Comparison of ENCODE assay signal across 8 cellular contexts in genomic region chr18:35386600-35387366, GRCh38. TPM values are rescaled to one million over a fixed set of nuclear protein-coding genes. Genes with fewer than 3 reads are reported as not detected.
A peak's percentile ranks its signal among the peaks of the same experiment; 100 is the strongest.
DNase-seq lines count a peak whose midpoint lies in the region; ATAC-seq, FAIRE-seq and TF ChIP-seq lines count a peak whose summit lies in the region.

No MANE protein-coding gene starts in this region.

- intact Hi-C loops in K562 (cut with micrococcal nuclease): loop anchor here (2.0 to 10.0 kb wide), 3 partner anchors 156 to 568 kb away; no protein-coding TSS in a partner anchor
- intact Hi-C loops in spleen (cut with DNase I; ENCODE audit: low total_unique reads): loop anchor here (5.0 kb wide), 1 partner anchor 566 kb away; no protein-coding TSS in a partner anchor

- H2AFZ ChIP-seq in K562 (ENCODE audit: low read depth, low read length): no peak overlapping the region

- no peaks in the 10 kb centered on the region for H3K27me3 ChIP-seq in K562 (ENCODE audit: control insufficient read depth in 2 of 2, insufficient read depth in 2 of 2, low read length in 2 of 2)
- H3K27me3 ChIP-seq in spleen (replicated peaks in 1 of 7): peaks cover 0 to 18% (median 0%) of the 10 kb centered on the region in 7 donors

- H3K9me3 ChIP-seq in K562 (replicated peaks; ENCODE audit: control insufficient read depth, insufficient read depth, low read depth, low read length) (no peaks in the 10 kb centered on the region), spleen (peaks cover 0 to 5% (median 0%) of the 10 kb centered on the region in 8 donors)

- peak; percentile 87 for TF ChIP-seq CTCF in GM12874 (IDR thresholded peaks at IDR 0.05; ENCODE audit: insufficient read depth, low read depth, low read length)
- peak; percentile 82 to 98 (median 93) for TF ChIP-seq CTCF in K562 (IDR thresholded peaks at IDR 0.05 in 2 of 3, conservative IDR thresholded peaks at IDR 0.05 in 1 of 3; ENCODE audit: insufficient read depth in 2 of 3, low read depth in 1 of 3, low read length in 3 of 3)
- peak; percentile 60 to 86 (median 79) for TF ChIP-seq CTCF in spleen (IDR thresholded peaks at IDR 0.05 in 8 of 11, conservative IDR thresholded peaks at IDR 0.05 in 3 of 11)

- POLR2A ChIA-PET in K562 (lab: Yijun Ruan, JAX): interaction anchor here (0.9 to 1.0 kb wide), 3 partner anchors 11 to 139 kb away, joined by 3 to 5 read pairs (median 3); no protein-coding TSS in a partner anchor

- WGBS in K562 (ENCODE audit: insufficient coverage, low coverage, missing lambda C conversion rate): 11% methylated on average over 10 of the region's 10 CpGs
- 25 to 33% (median 31%) methylated on average over 10 of the region's 10 CpGs for WGBS in spleen, 5 donors

- DNase-seq in NCI-H2081 treated with DMSO at 0.1 percent for 48 hours (lab: John Stamatoyannopoulos, UW): peak; percentile 20
- DNase-seq in T-helper 9 cell: peak; percentile 39
- DNase-seq in K562 (ENCODE audit: extremely low read depth in 1 of 4, low spot score in 3 of 4): peak; percentile 77 to 86 (median 78)
- peak; percentile 85 for DNase-seq in iPS-NIHi11 (ENCODE audit: low spot score)
- no peak for DNase-seq in spleen

- H3K9ac ChIP-seq in K562 (ENCODE audit: insufficient read depth in 1 of 2, low read depth in 2 of 2, low read length in 2 of 2): no peak overlapping the region

- CTCF ChIA-PET in K562 (lab: Yijun Ruan, JAX; ENCODE audit: low intra/inter-chr PET ratio): interaction anchor here (0.8 to 1.9 kb wide), 4 partner anchors 21 to 564 kb away, joined by 3 to 10 read pairs (median 6); no protein-coding TSS in a partner anchor

- no peaks in the 10 kb centered on the region for H3K4me1 ChIP-seq in K562 (replicated peaks in 1 of 2; ENCODE audit: control insufficient read depth in 2 of 2, insufficient read depth in 2 of 2, low read length in 2 of 2)
- peaks cover 0 to 8% (median 5%) of the 10 kb centered on the region in 6 donors for H3K4me1 ChIP-seq in spleen

- no peaks in the 10 kb centered on the region for H3K79me2 ChIP-seq in K562 (ENCODE audit: control insufficient read depth, insufficient read depth, low read length)

- no peak for TF ChIP-seq EP300 in K562 (IDR thresholded peaks at IDR 0.05; ENCODE audit: low read length)

- peak; percentile 83 for FAIRE-seq in K562 (lab: Jason Lieb, UNC)

- H4K20me1 ChIP-seq in K562 (replicated peaks; ENCODE audit: control insufficient read depth, insufficient read depth, low read length): no peaks in the 10 kb centered on the region

- H3K9me1 ChIP-seq in K562 (ENCODE audit: control insufficient read depth, insufficient read depth, low read length): no peaks in the 10 kb centered on the region

- H3K27ac ChIP-seq in K562 (ENCODE audit: extremely low read depth, low read depth, low read length) (no peak overlapping the region), spleen (no peak overlapping the region)

- peak; percentile 85 for ATAC-seq in HG02870 (IDR thresholded peaks at IDR 0.05; ENCODE audit: unreplicated experiment)
- ATAC-seq in K562: peak; percentile 94
- ATAC-seq in HG02623 (IDR thresholded peaks at IDR 0.05; ENCODE audit: unreplicated experiment): no peak

- no peak overlapping the region for H3K4me3 ChIP-seq in K562
- no peak overlapping the region for H3K4me3 ChIP-seq in spleen

- TF ChIP-seq RAD21 in K562 (CRISPR knock-in tag; conservative IDR thresholded peaks at IDR 0.05 in 1 of 2, IDR thresholded peaks at IDR 0.05 in 1 of 2): peak; percentile 83 to 89

- H3K4me2 ChIP-seq in K562 (ENCODE audit: insufficient read depth, low read length): no peak overlapping the region

- BruUV-seq in K562 (replicated peaks; lab: Mats Ljungman, UMichigan): no TSS peak

- TF ChIP-seq POLR2A in K562 (conservative IDR thresholded peaks at IDR 0.05) (no peak), spleen (IDR thresholded peaks at IDR 0.05) (no peak)

- no peaks in the 10 kb centered on the region for H3K36me3 ChIP-seq in K562 (ENCODE audit: control insufficient read depth, insufficient read depth, low read length)
- no peaks in the 10 kb centered on the region for H3K36me3 ChIP-seq in spleen

- in situ Hi-C loops in K562 (cut with MboI): loop anchor here (10.0 kb wide), 1 partner anchor 568 kb away; no protein-coding TSS in a partner anchor

TF ChIP-seq in K562, 482 proteins besides CTCF, POLR2A, EP300 and RAD21 (continues in another document):
- no peak for TF ChIP-seq KLF1 (tag; IDR thresholded peaks at IDR 0.05)
- no peak for TF ChIP-seq IRF2 (CRISPR knock-in tag; IDR thresholded peaks at IDR 0.05)
- no peak for TF ChIP-seq HINFP (tag; conservative IDR thresholded peaks at IDR 0.05; ENCODE audit: low read depth)
- TF ChIP-seq NFIX (CRISPR knock-in tag; IDR thresholded peaks at IDR 0.05; ENCODE audit: low read depth): no peak
- no peak for TF ChIP-seq POLR2AphosphoS2 (IDR thresholded peaks at IDR 0.05; ENCODE audit: low read length)
- TF ChIP-seq FOXP4 (CRISPR knock-in tag; IDR thresholded peaks at IDR 0.05; ENCODE audit: borderline replicate concordance): no peak
- TF ChIP-seq SIN3B (IDR thresholded peaks at IDR 0.05; ENCODE audit: low read depth): no peak
- no peak for TF ChIP-seq NELFE (IDR thresholded peaks at IDR 0.05; ENCODE audit: insufficient read depth, insufficient read length)
- TF ChIP-seq TGIF2 (CRISPR knock-in tag; IDR thresholded peaks at IDR 0.05): no peak

RNA-seq across cellular contexts. Expression of gene ZNF396, which starts 9.6 kb away (rescaled TPM):
- 1.9 and 3.1 TPM in 2 replicates for total RNA-seq in K562 (2011; cell fraction: chromatin; rRNA removed; ENCODE audit: low replicate concordance)
- total RNA-seq in K562 (2011; cell fraction: nucleolus; rRNA removed): 2.2 and 3.2 TPM in 2 replicates
- 2.9 and 4.5 TPM in 2 replicates for total RNA-seq in K562 (2011; cell fraction: nucleoplasm; rRNA removed)
- total RNA-seq in K562 (2014; rRNA removed) (0.73 and 1.6 TPM in 2 replicates), K562 (2014; rRNA removed; fragmentation: Illumina TruSeq; extraction: Trizol) (2.1 and 2.4 TPM in 2 replicates), K562 (2015; rRNA removed; fragmentation: Illumina TruSeq; extraction: Trizol) (1.3 and 1.4 TPM in 2 replicates), K562 (2021) (1.2 and 2.0 TPM in 2 replicates), spleen (1 to 10 TPM; 1.2 to 4.6 (median 1.5) TPM)
- polyA plus RNA-seq in K562 (2011; rRNA removed) (1.6 and 1.9 TPM in 2 replicates), K562 (2014; fragmentation: Illumina TruSeq; extraction: Trizol) (1.9 and 2.1 TPM in 2 replicates), K562 (2014; fragmentation: Nextera tagmentation; extraction: Ambion mirVana) (1 to 10 TPM; 2.0 to 2.3 TPM), K562 (2014; rRNA removed) (1.3 and 1.9 TPM in 2 replicates), spleen (1 to 10 TPM in 2 of 3 donors, under 1 TPM in 1; 0.85 to 1.2 (median 1.0) TPM)
- polyA plus RNA-seq in K562 (2011; cell fraction: cytosol; rRNA removed): 0.40 and 0.80 TPM in 2 replicates
- 0.50 and 0.84 TPM in 2 replicates for polyA plus RNA-seq in K562 (2011; cell fraction: nucleus; rRNA removed)
- 1.3 and 3.4 TPM in 2 replicates for polyA plus RNA-seq in K562 (2012)
- 1.7 and 3.0 TPM in 2 replicates for polyA minus RNA-seq in K562 (2011; rRNA and poly(A)+ RNA removed)
- polyA minus RNA-seq in K562 (2011; cell fraction: cytosol; rRNA and poly(A)+ RNA removed): 0.73 and 0.86 TPM in 2 replicates
- 1.1 and 3.8 TPM in 2 replicates for polyA minus RNA-seq in K562 (2011; cell fraction: nucleus; rRNA and poly(A)+ RNA removed)

RNA-seq across cellular contexts. Expression of gene ZNF24, which starts 42.6 kb away (rescaled TPM):
- 27.7 and 57.5 TPM in 2 replicates for total RNA-seq in K562 (2011; cell fraction: chromatin; rRNA removed; ENCODE audit: low replicate concordance)
- total RNA-seq in K562 (2011; cell fraction: nucleolus; rRNA removed): 17.0 and 21.7 TPM in 2 replicates
- 38.3 and 54.1 TPM in 2 replicates for total RNA-seq in K562 (2011; cell fraction: nucleoplasm; rRNA removed)
- total RNA-seq in K562 (2014; rRNA removed) (32.4 and 36.9 TPM in 2 replicates), K562 (2014; rRNA removed; fragmentation: Illumina TruSeq; extraction: Trizol) (67.4 and 76.1 TPM in 2 replicates), K562 (2015; rRNA removed; fragmentation: Illumina TruSeq; extraction: Trizol) (59.4 and 64.1 TPM in 2 replicates), K562 (2021) (69.8 and 72.8 TPM in 2 replicates), spleen (10 to 100 TPM; 48.9 to 64.3 (median 53.7) TPM)
- polyA plus RNA-seq in K562 (2011; rRNA removed) (51.8 and 54.1 TPM in 2 replicates), K562 (2014; fragmentation: Illumina TruSeq; extraction: Trizol) (43.7 and 52.3 TPM in 2 replicates), K562 (2014; fragmentation: Nextera tagmentation; extraction: Ambion mirVana) (10 to 100 TPM; 51.6 to 72.2 TPM), K562 (2014; rRNA removed) (33.7 and 35.7 TPM in 2 replicates), spleen (10 to 100 TPM; 13.4 to 19.7 (median 14.4) TPM)
- polyA plus RNA-seq in K562 (2011; cell fraction: cytosol; rRNA removed): 8.4 and 26.9 TPM in 2 replicates
- polyA plus RNA-seq in K562 (2011; cell fraction: nucleus; rRNA removed): 43.7 and 72.4 TPM in 2 replicates
- 36.9 and 43.6 TPM in 2 replicates for polyA plus RNA-seq in K562 (2012)
- polyA minus RNA-seq in K562 (2011; rRNA and poly(A)+ RNA removed): 77.5 and 93.1 TPM in 2 replicates
- 20.0 and 25.0 TPM in 2 replicates for polyA minus RNA-seq in K562 (2011; cell fraction: cytosol; rRNA and poly(A)+ RNA removed)
- polyA minus RNA-seq in K562 (2011; cell fraction: nucleus; rRNA and poly(A)+ RNA removed): 35.1 and 73.0 TPM in 2 replicates
